8 cellular contexts compared by ENCODE assay signal in genomic region chr14:24431569-24432258, GRCh38. TPM values are rescaled to one million over a fixed set of nuclear protein-coding genes. Genes with fewer than 3 reads are reported as not detected.
DNase-seq lines count a peak whose midpoint lies in the region; ATAC-seq and TF ChIP-seq lines count a peak whose summit lies in the region.

No MANE protein-coding gene starts in this region.

- H3K4me1 Mint-ChIP-seq in chondrocyte (ENCODE audit: low read depth) = peaks cover 40% of the 10 kb centered on the region

- DNase-seq in BJ (ENCODE audit: low read depth) = peak; percentile 40
- DNase-seq in NCI-H460 (ENCODE audit: extremely low read depth, low read depth) = peak; percentile 92
- DNase-seq in activated CD4-positive, alpha-beta T cell treated with anti-CD3 and anti-CD28 coated beads for 24 hours (ENCODE audit: low read depth in 2 of 2) = peak; percentile 87 to 88
- peak; percentile 95 for DNase-seq in chondrocyte (ENCODE audit: low spot score)
- DNase-seq in left colon = peak; percentile 93
- DNase-seq in stimulated activated CD4-positive, alpha-beta T cell treated with anti-CD3 and anti-CD28 coated beads, Interleukin-2, amount 100 ng/mL, for 24 hours = peak; percentile 92 to 94

- H3K4me3 Mint-ChIP-seq in chondrocyte (ENCODE audit: unreplicated experiment) = peak overlapping the region; percentile 88

- ATAC-seq in GM19035 (IDR thresholded peaks at IDR 0.05; ENCODE audit: unreplicated experiment) (peak; percentile 55), HG03378 (IDR thresholded peaks at IDR 0.05; ENCODE audit: unreplicated experiment) (peak; percentile 62), left colon (peak; percentile 58)

- H3K4me3 ChIP-seq in BJ (ENCODE audit: low read depth, low read length) = peak overlapping the region; percentile 58

- POLR2A ChIA-PET in BJ (lab: Charles Lee) = interaction anchor here (0.5 to 1.0 kb wide), 7 partner anchors 10 to 887 kb away, joined by 3 to 8 read pairs (median 4); partner anchors contain the start of genes CIDEB, DCAF11 and NRL

- TF ChIP-seq CTCF in BJ (IDR thresholded peaks at IDR 0.05; ENCODE audit: insufficient read depth, low read depth, low read length) (peak; percentile 96), chondrocyte (IDR thresholded peaks at IDR 0.05) (peak; percentile 98)

- H3K9me3 Mint-ChIP-seq in chondrocyte (ENCODE audit: low read depth) = no peaks in the 10 kb centered on the region

- H3K27me3 Mint-ChIP-seq in chondrocyte (ENCODE audit: low read depth) = no peaks in the 10 kb centered on the region

- H3K36me3 ChIP-seq in BJ (ENCODE audit: control insufficient read depth, insufficient read depth, low read length) = peaks cover 16% of the 10 kb centered on the region

- intact Hi-C loops in left colon (cut with DNase I, micrococcal nuclease) = loop anchor here (2.0 to 10.0 kb wide), 4 partner anchors 64 to 99 kb away; partner anchors contain the start of genes NFATC4 (in 2 of the 2), ADCY4 (in 1 of the 2) and RIPK3 (in 1 of the 2)

- H3K27ac Mint-ChIP-seq in chondrocyte (ENCODE audit: unreplicated experiment) = peak overlapping the region; percentile 97

- CTCF ChIA-PET in BJ (lab: Yijun Ruan, JAX) = interaction anchor here (0.6 to 11.6 kb wide), 45 partner anchors 9 to 424 kb away, joined by 3 to 491 read pairs (median 5); partner anchors contain the start of genes ADCY4, CIDEB, DCAF11 and DHRS1

- no peaks in the 10 kb centered on the region for H3K27me3 ChIP-seq in BJ (ENCODE audit: control insufficient read depth, insufficient read depth, low read length)

- H3K36me3 Mint-ChIP-seq in chondrocyte (ENCODE audit: low read depth) = peaks cover 18% of the 10 kb centered on the region

RNA-seq across cellular contexts. Expression of gene KHNYN, which starts 2.0 kb away (rescaled TPM):
- polyA plus RNA-seq in BJ (2011; rRNA removed) = 18.9 and 19.7 TPM in 2 replicates
- polyA minus RNA-seq in BJ (2011; rRNA and poly(A)+ RNA removed) = 25.7 and 30.2 TPM in 2 replicates
- total RNA-seq in NCI-H460 (2014; rRNA removed; shearing (Covaris generic)) = 51.1 and 58.3 TPM in 2 replicates
- polyA plus RNA-seq in NCI-H460 (2014; cell fraction: nucleus; rRNA removed) = 73.9 and 92.0 TPM in 2 replicates
- total RNA-seq in chondrocyte = 44.4 to 53.8 TPM (median 53.7 TPM) in 3 replicates
- total RNA-seq in left colon = 10 to 100 TPM; 70.8 to 97.3 TPM

RNA-seq across cellular contexts. Expression of gene CBLN3, which starts 2.2 kb away (rescaled TPM):
- polyA plus RNA-seq in BJ (2011; rRNA removed) = 6.7 and 8.6 TPM in 2 replicates
- polyA minus RNA-seq in BJ (2011; rRNA and poly(A)+ RNA removed) = 3.7 and 4.6 TPM in 2 replicates
- 1.1 and 1.2 TPM in 2 replicates for total RNA-seq in NCI-H460 (2014; rRNA removed; shearing (Covaris generic))
- polyA plus RNA-seq in NCI-H460 (2014; cell fraction: nucleus; rRNA removed) = 0.69 and 2.9 TPM in 2 replicates
- 5.2 to 6.1 TPM (median 5.5 TPM) in 3 replicates for total RNA-seq in chondrocyte
- 1 to 10 TPM; 2.0 to 2.5 TPM for total RNA-seq in left colon

RNA-seq across cellular contexts. Expression of gene SDR39U1, which starts 10.9 kb away (rescaled TPM):
- 28.9 and 43.4 TPM in 2 replicates for polyA plus RNA-seq in BJ (2011; rRNA removed)
- polyA minus RNA-seq in BJ (2011; rRNA and poly(A)+ RNA removed) = 8.7 and 11.7 TPM in 2 replicates
- total RNA-seq in NCI-H460 (2014; rRNA removed; shearing (Covaris generic)) = 22.6 and 24.7 TPM in 2 replicates
- 93.3 and 132 TPM in 2 replicates for polyA plus RNA-seq in NCI-H460 (2014; cell fraction: nucleus; rRNA removed)
- 34.6 to 52.9 TPM (median 35.3 TPM) in 3 replicates for total RNA-seq in chondrocyte
- 10 to 100 TPM; 34.4 to 40.8 TPM for total RNA-seq in left colon

RNA-seq across cellular contexts. Expression of gene NYNRIN, which starts 32.9 kb away (rescaled TPM):
- polyA plus RNA-seq in BJ (2011; rRNA removed) = 7.2 and 10.1 TPM in 2 replicates
- polyA minus RNA-seq in BJ (2011; rRNA and poly(A)+ RNA removed) = 9.0 and 12.6 TPM in 2 replicates
- total RNA-seq in NCI-H460 (2014; rRNA removed; shearing (Covaris generic)) = 0.12 and 0.17 TPM in 2 replicates
- polyA plus RNA-seq in NCI-H460 (2014; cell fraction: nucleus; rRNA removed) = 0.10 and 0.15 TPM in 2 replicates
- total RNA-seq in chondrocyte (20.0 to 32.1 TPM (median 21.0 TPM) in 3 replicates), left colon (10 to 100 TPM; 11.7 to 13.2 TPM)

Comparison
In these comparisons a context has a peak if more than half of its experiments do, and no peak if none do; other contexts are left out.
1. Peak in every context shown above with its lines: DNase-seq, ATAC-seq and H3K4me3 ChIP-seq.
2. DNase-seq: peak in every context shown above with its lines; median percentile 95 in chondrocyte; 93 in left colon; 93 in stimulated activated CD4-positive, alpha-beta T cell treated with anti-CD3 and anti-CD28 coated beads, Interleukin-2, amount 100 ng/mL, for 24 hours; 92 in NCI-H460; 88 in activated CD4-positive, alpha-beta T cell treated with anti-CD3 and anti-CD28 coated beads for 24 hours; 40 in BJ.